Comparison of ENCODE assay signal across 27 cellular contexts in the genomic region with DNA sequence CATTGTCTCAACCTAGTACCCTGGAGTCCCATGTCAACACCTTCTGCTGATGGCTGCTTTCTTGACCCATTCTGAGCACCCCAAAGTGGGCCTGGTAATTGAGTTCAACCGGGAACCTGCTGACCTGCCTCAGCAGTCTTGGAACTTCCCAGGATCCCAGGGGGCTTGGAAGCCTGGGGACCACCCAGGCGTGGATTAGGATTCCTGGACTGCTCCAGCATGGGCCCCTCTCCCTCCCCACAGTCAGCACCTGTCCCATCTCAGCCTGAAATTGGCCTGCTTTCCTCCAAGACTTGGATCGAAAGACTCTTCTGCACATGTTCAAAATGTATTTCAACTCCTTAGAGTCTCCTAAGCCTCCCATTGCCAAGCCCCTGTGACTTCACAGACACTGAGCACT.
"Had no signal": no experiment of that assay in that cellular context is flagged by ENCODE, and none has a peak within 500 bp of the region (broad histone marks: within the 10 kb centered on the region; RNA-seq: fewer than 3 reads in every experiment).

No MANE protein-coding gene starts in this region.

- H3K4me3 ChIP-seq: PC-9, SJSA1 had no signal

- H2AFZ ChIP-seq: PC-9 had no signal

- H3K4me3 Mint-ChIP-seq: activated CD4-positive, alpha-beta T cell treated with anti-CD3 and anti-CD28 coated beads, Interleukin-2, amount 10 ng/mL, durations not matched to agents 24 days and 14 days; activated CD8-positive, alpha-beta memory T cell treated with anti-CD3 and anti-CD28 coated beads, Interleukin-2, amount 10 ng/mL, durations not matched to agents 7 days and 5 days; activated naive CD8-positive, alpha-beta T cell treated with anti-CD3 and anti-CD28 coated beads, Interleukin-2, amount 50 U/mL, for 24 hours; activated T-cell treated with anti-CD3 and anti-CD28 coated beads, Interleukin-2, amount 50 U/mL, for 24 hours; activated T-helper 1 cell treated with anti-CD3 and anti-CD28 coated beads, Interleukin-12 subunit alpha, Interleukin-12 subunit beta, Interleukin-2, Interleukin-4 antibody, amounts not matched to agents 30 ng/mL and 10 ng/mL and 1 ng/mL, durations not matched to agents 14 hours and 24 hours and 36 hours; T-helper 17 cell; WTC11 had no signal

- H3K36me3 ChIP-seq: SJSA1 had no signal

- H3K27ac ChIP-seq: KMS-11, PC-9, SJSA1 had no signal

- H3K27me3 Mint-ChIP-seq: activated CD4-positive, alpha-beta T cell treated with anti-CD3 and anti-CD28 coated beads, Interleukin-2, amount 10 ng/mL, durations not matched to agents 24 days and 14 days; activated CD8-positive, alpha-beta memory T cell treated with anti-CD3 and anti-CD28 coated beads, Interleukin-2, amount 10 ng/mL, durations not matched to agents 7 days and 5 days had no signal

- H3K27ac Mint-ChIP-seq: activated CD4-positive, alpha-beta T cell treated with anti-CD3 and anti-CD28 coated beads, Interleukin-2, amount 10 ng/mL, durations not matched to agents 24 days and 14 days; activated CD8-positive, alpha-beta memory T cell treated with anti-CD3 and anti-CD28 coated beads, Interleukin-2, amount 10 ng/mL, durations not matched to agents 7 days and 5 days; activated naive CD4-positive, alpha-beta T cell treated with anti-CD3 and anti-CD28 coated beads, Interleukin-2, amount 50 U/mL, for 72 hours; activated naive CD8-positive, alpha-beta T cell treated with anti-CD3 and anti-CD28 coated beads, Interleukin-2, amount 50 U/mL, for 24 hours; activated T-cell treated with anti-CD3 and anti-CD28 coated beads, Interleukin-2, amount 50 U/mL, for 24 hours; activated T-helper 1 cell treated with anti-CD3 and anti-CD28 coated beads, Interleukin-12 subunit alpha, Interleukin-12 subunit beta, Interleukin-2, Interleukin-4 antibody, amounts not matched to agents 30 ng/mL and 10 ng/mL and 1 ng/mL, durations not matched to agents 14 hours and 24 hours and 36 hours; T-helper 17 cell; WTC11 had no signal

- H3K9me3 ChIP-seq: SJSA1 had no signal

- H3K9ac ChIP-seq: KMS-11 had no signal

- H3K9me3 Mint-ChIP-seq: activated CD4-positive, alpha-beta T cell treated with anti-CD3 and anti-CD28 coated beads, Interleukin-2, amount 10 ng/mL, durations not matched to agents 24 days and 14 days; activated naive CD4-positive, alpha-beta T cell treated with anti-CD3 and anti-CD28 coated beads, Interleukin-2, amount 50 U/mL, for 72 hours; activated naive CD8-positive, alpha-beta T cell treated with anti-CD3 and anti-CD28 coated beads, Interleukin-2, amount 50 U/mL, for 24 hours; activated T-cell treated with anti-CD3 and anti-CD28 coated beads, Interleukin-2, amount 50 U/mL, for 24 hours; activated T-helper 1 cell treated with anti-CD3 and anti-CD28 coated beads, Interleukin-12 subunit alpha, Interleukin-12 subunit beta, Interleukin-2, Interleukin-4 antibody, amounts not matched to agents 30 ng/mL and 10 ng/mL and 1 ng/mL, durations not matched to agents 14 hours and 24 hours and 36 hours; WTC11 had no signal

- H3K4me1 Mint-ChIP-seq: activated naive CD8-positive, alpha-beta T cell treated with anti-CD3 and anti-CD28 coated beads, Interleukin-2, amount 50 U/mL, for 24 hours had no signal

- ATAC-seq: activated CD8-positive, alpha-beta memory T cell treated with anti-CD3 and anti-CD28 coated beads, Interleukin-2, amount 10 ng/mL, durations not matched to agents 7 days and 5 days; activated naive CD4-positive, alpha-beta T cell treated with anti-CD3 and anti-CD28 coated beads, Interleukin-2, amount 50 U/mL, for 72 hours; activated naive CD8-positive, alpha-beta T cell treated with anti-CD3 and anti-CD28 coated beads, Interleukin-2, amount 50 U/mL, for 24 hours; SK-N-SH treated with all-trans-retinoic acid at 6 μM for 48 hours; T-helper 17 cell; WTC11 had no signal

- H3K36me3 Mint-ChIP-seq: activated CD8-positive, alpha-beta memory T cell treated with anti-CD3 and anti-CD28 coated beads, Interleukin-2, amount 10 ng/mL, durations not matched to agents 7 days and 5 days; activated naive CD4-positive, alpha-beta T cell treated with anti-CD3 and anti-CD28 coated beads, Interleukin-2, amount 50 U/mL, for 72 hours had no signal

- H3K27me3 ChIP-seq: SJSA1 had no signal

- DNase-seq: activated CD4-positive, alpha-beta T cell treated with anti-CD3 and anti-CD28 coated beads, Interleukin-2, amount 10 ng/mL, durations not matched to agents 24 days and 14 days; activated CD4-positive, alpha-beta T cell treated with anti-CD3 and anti-CD28 coated beads, Interleukin-2, amount 50 U/mL, for 48 hours; activated CD4-positive, CD25-positive, alpha-beta regulatory T cell treated with anti-CD3 and anti-CD28 coated beads, Interleukin-2, amount 50 U/mL, for 72 hours; activated CD8-positive, alpha-beta memory T cell treated with anti-CD3 and anti-CD28 coated beads, Interleukin-2, amount 10 ng/mL, durations not matched to agents 7 days and 5 days; activated effector memory CD4-positive, alpha-beta T cell treated with Interleukin-2 at 50 U/mL for 16 hours; activated naive CD4-positive, alpha-beta T cell; activated naive CD8-positive, alpha-beta T cell treated with anti-CD3 and anti-CD28 coated beads, Interleukin-2, amount 50 U/mL, for 24 hours; activated T-cell treated with anti-CD3 and anti-CD28 coated beads, Interleukin-2, amount 50 U/mL, for 24 hours; amniotic stem cell; cerebellar nuclear complex; NCI-H1092; NCI-H1417; NCI-H2029; NCI-H2107; NCI-H2171 treated with DMSO at 0.1 percent for 48 hours; NCI-H226; NCI-H69; PC-9; Right ventricle myocardium superior; T-helper 17 cell; T-helper 9 cell had no signal

- H3K4me2 ChIP-seq: KMS-11, PC-9 had no signal
